ENCODE assay signal across 8 cellular contexts in genomic region chr20:43681991-43682410, GRCh38.
DNase-seq lines count a peak whose midpoint lies in the region; ATAC-seq, FAIRE-seq and TF ChIP-seq lines count a peak whose summit lies in the region.

No MANE protein-coding gene starts in this region.

- H2AFZ ChIP-seq in OCI-LY1 (ENCODE audit: low read length): no peak overlapping the region

- peaks cover 12% of the 10 kb centered on the region for H3K79me2 ChIP-seq in OCI-LY1 (ENCODE audit: insufficient read depth, low read length)

- DNase-seq in CD1c-positive myeloid dendritic cell (ENCODE audit: extremely low spot score) (peak; percentile 4), urothelium cell line (ENCODE audit: low spot score) (no peak), NCI-H1105 (lab: John Stamatoyannopoulos, UW) (no peak), SKM-1 (lab: John Stamatoyannopoulos, UW; ENCODE audit: unreplicated experiment) (no peak), dedifferentiated amniotic fluid mesenchymal stem cell (ENCODE audit: extremely low spot score) (no peak)

- H3K27me3 ChIP-seq in OCI-LY1 (ENCODE audit: insufficient read depth, low read length): no peaks in the 10 kb centered on the region

- peaks cover 13% of the 10 kb centered on the region; the same call in 1 of the 2 replicates for H3F3A ChIP-seq in OCI-LY1 (ENCODE audit: insufficient read depth, low read length)

- no peaks in the 10 kb centered on the region for H3K9me2 ChIP-seq in OCI-LY1 (ENCODE audit: low read depth, low read length)

- H3K27ac ChIP-seq in OCI-LY1 (ENCODE audit: low read depth, low read length, poor library complexity, severe bottlenecking): peak overlapping the region; percentile 99

- H3K36me3 ChIP-seq in OCI-LY1 (ENCODE audit: insufficient read depth, low read length): peaks cover 55% of the 10 kb centered on the region

- TF ChIP-seq CTCF in OCI-LY1 (IDR thresholded peaks at IDR 0.05; ENCODE audit: low read length): no peak

- FAIRE-seq in urothelium cell line (lab: Jason Lieb, UNC): no peak

- ATAC-seq in GM19035 (IDR thresholded peaks at IDR 0.05; ENCODE audit: unreplicated experiment) (peak; percentile 86), HG02981 (IDR thresholded peaks at IDR 0.05; ENCODE audit: unreplicated experiment) (peak; percentile 92)

- peaks cover 59% of the 10 kb centered on the region for H3K4me1 ChIP-seq in OCI-LY1 (ENCODE audit: insufficient read depth, low read length, severe bottlenecking)

- no peaks in the 10 kb centered on the region for H4K20me1 ChIP-seq in OCI-LY1 (ENCODE audit: insufficient read depth, low read length)

- peak overlapping the region; percentile 48 for H3K4me3 ChIP-seq in OCI-LY1 (ENCODE audit: low read depth, low read length, poor library complexity, severe bottlenecking)

- H3K9ac ChIP-seq in OCI-LY1 (ENCODE audit: low read length): peak overlapping the region; percentile 68

- H3K9me3 ChIP-seq in OCI-LY1 (ENCODE audit: low read length): no peaks in the 10 kb centered on the region

- H3K4me2 ChIP-seq in OCI-LY1 (ENCODE audit: low read length): peak overlapping the region; percentile 66
